2 cellular contexts compared by ENCODE assay signal in genomic region chr14:61956517-61956916, GRCh38.
A peak's percentile ranks its signal among the peaks of the same experiment; 100 is the strongest.
TF ChIP-seq lines count a peak whose summit lies in the region.

No MANE protein-coding gene starts in this region.

TF ChIP-seq in IMR-90, 13 proteins besides CTCF, POLR2A, EP300 and RAD21:
- no peak for TF ChIP-seq ELK1 (IDR thresholded peaks at IDR 0.05; ENCODE audit: borderline replicate concordance, low read depth, low read length)
- peak; percentile 53 for TF ChIP-seq RCOR1 (IDR thresholded peaks at IDR 0.05; ENCODE audit: insufficient replicate concordance, low read length)

TF ChIP-seq in K562, 482 proteins besides CTCF, POLR2A, EP300 and RAD21:
- TF ChIP-seq MTF1 (CRISPR knock-in tag; IDR thresholded peaks at IDR 0.05; ENCODE audit: borderline replicate concordance), result no peak
- TF ChIP-seq RBM25 (IDR thresholded peaks at IDR 0.05; ENCODE audit: low read depth, low read length, severe bottlenecking), result peak; percentile 57
